ENCODE assay signal across 14 cellular contexts in the genomic region with DNA sequence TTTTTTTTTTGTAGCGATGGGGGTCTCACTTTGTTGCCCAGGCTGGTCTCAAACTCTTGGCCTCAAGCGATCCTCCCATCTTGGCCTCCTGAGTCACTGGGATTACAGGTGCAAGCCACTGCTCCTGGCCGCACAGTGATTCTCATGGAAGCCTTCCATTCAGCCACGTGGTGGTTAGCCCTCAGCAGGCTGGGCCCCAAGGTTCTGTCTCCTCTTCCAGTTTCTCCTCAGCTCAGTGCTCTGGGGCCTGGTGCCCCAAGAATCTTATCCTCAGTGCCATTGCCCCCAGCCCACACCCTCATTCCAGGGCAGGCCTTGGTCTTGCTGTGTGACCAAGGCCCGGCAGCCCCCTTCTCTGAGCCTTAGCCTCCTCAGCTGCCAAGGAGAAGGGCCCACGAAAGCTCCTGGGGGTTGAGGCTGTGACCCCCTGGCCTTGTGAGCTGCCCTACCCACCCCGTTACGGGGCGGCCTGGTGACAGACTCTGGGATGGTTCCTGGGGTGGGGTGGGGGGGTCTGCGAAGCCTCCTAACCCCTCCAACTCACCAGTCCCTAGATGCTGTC.
"Had no signal": no experiment of that assay in that cellular context is flagged by ENCODE, and none has a peak within 500 bp of the region (broad histone marks: within the 10 kb centered on the region; RNA-seq: fewer than 3 reads in every experiment).

No MANE protein-coding gene starts in this region.

- DNase-seq: activated CD4-positive, alpha-beta T cell treated with anti-CD3 and anti-CD28 coated beads, Interleukin-2, amount 10 ng/mL, durations not matched to agents 24 days and 14 days; activated CD8-positive, alpha-beta memory T cell treated with anti-CD3 and anti-CD28 coated beads, Interleukin-2, amount 50 U/mL, for 48 hours; mammary epithelial cell; mucosa of descending colon; naive thymus-derived CD4-positive, alpha-beta T cell; stimulated activated CD4-positive, alpha-beta T cell treated with anti-CD3 and anti-CD28 coated beads, Interleukin-15, amount 100 ng/mL, for 24 hours; stimulated activated CD4-positive, alpha-beta T cell treated with anti-CD3 and anti-CD28 coated beads, Interleukin-4, amount 100 ng/mL, for 24 hours; stimulated activated naive CD8-positive, alpha-beta T cell treated with anti-CD3 and anti-CD28 coated beads, Interleukin-15, Interleukin-2, amounts not matched to agents 100 U/mL and 50 U/mL, for 24 hours; T-helper 2 cell had no signal

- H3K9me3 ChIP-seq: adrenal gland, esophagus muscularis mucosa, left lung, mucosa of descending colon had no signal

- H3K27ac ChIP-seq: esophagus muscularis mucosa, left lung had no signal

- H3K4me3 ChIP-seq: adrenal gland, esophagus muscularis mucosa, left lung, mucosa of descending colon had no signal

- FAIRE-seq: colon, keratinocyte had no signal

- H3K27me3 ChIP-seq: adrenal gland, esophagus muscularis mucosa, left lung had no signal
